ENCODE assay signal across 16 cellular contexts in genomic region chr15:47719730-47720129, GRCh38. TPM values are rescaled to one million over a fixed set of nuclear protein-coding genes. Genes with fewer than 3 reads are reported as not detected.
DNase-seq lines count a peak whose midpoint lies in the region; ATAC-seq and TF ChIP-seq lines count a peak whose summit lies in the region.
"Had no signal": no experiment of that assay in that cellular context is flagged by ENCODE, and none has a peak within 500 bp of the region (broad histone marks: within the 10 kb centered on the region; RNA-seq: fewer than 3 reads in every experiment).

No MANE protein-coding gene starts in this region.

- H2AFZ ChIP-seq in H9 (ENCODE audit: low read length) (no peak overlapping the region), hepatocyte (no peak overlapping the region)

- H3K56ac ChIP-seq in H9 (ENCODE audit: insufficient read length, low read depth, low read length), result no peak overlapping the region

- H3K4me1 Mint-ChIP-seq in H9, result peaks cover 55 to 67% of the 10 kb centered on the region in 2 experiments

- no peak overlapping the region for H3K18ac ChIP-seq in H9 (ENCODE audit: insufficient read length, low read depth, low read length)

- H2BK120ac ChIP-seq in H9 (ENCODE audit: low read depth, low read length, poor library complexity, severe bottlenecking), result no peak overlapping the region

- H4K20me1 ChIP-seq in H9 (ENCODE audit: control insufficient read depth, insufficient read depth, insufficient read length), result no peaks in the 10 kb centered on the region
- H4K20me1 ChIP-seq in hepatocyte (ENCODE audit: insufficient read depth, poor library complexity, severe bottlenecking), result no peaks in the 10 kb centered on the region

- H3K36me3 Mint-ChIP-seq in H9 (ENCODE audit: insufficient read depth in 1 of 3, low read depth in 3 of 3), result peaks cover 0 to 13% (median 2%) of the 10 kb centered on the region in 3 experiments; a peak in 2 of 7 replicates

- H2BK5ac ChIP-seq in H9 (ENCODE audit: insufficient read length, low read length), result no peak overlapping the region

- H3K4ac ChIP-seq in H9 (ENCODE audit: low read depth, low read length), result no peak overlapping the region

- DNase-seq in H9 (no peak), ascending aorta (ENCODE audit: low spot score in 2 of 2) (no peak), hepatocyte (ENCODE audit: low spot score) (no peak), iPS-NIHi7 (ENCODE audit: extremely low spot score) (no peak)
- DNase-seq in stimulated activated CD4-positive, alpha-beta T cell treated with anti-CD3 and anti-CD28 coated beads, Interleukin-12 subunit alpha, Interleukin-12 subunit beta, amount 100 ng/mL, for 4 hours, result no peak
- DNase-seq: activated CD4-positive, CD25-positive, alpha-beta regulatory T cell; activated T-cell treated with anti-CD3 and anti-CD28 coated beads for 4 hours; DND-41; MM.1S; NCI-H526 treated with DMSO at 0.1 percent for 48 hours had no signal

- no peak overlapping the region for H2BK12ac ChIP-seq in H9 (ENCODE audit: insufficient read length, low read depth, low read length)

- peak overlapping the region; percentile 77 to 95 for H3K4me3 ChIP-seq in ascending aorta
- H3K4me3 ChIP-seq in hepatocyte, result peak overlapping the region; percentile 69
- peak overlapping the region; percentile 55 for H3K4me3 ChIP-seq in rectal smooth muscle tissue (ENCODE audit: low read length)

- H3K4me3 Mint-ChIP-seq in H9, result peak overlapping the region; percentile 89 to 99

- H2BK15ac ChIP-seq in H9 (ENCODE audit: low read depth, low read length), result no peak overlapping the region

- H3K23ac ChIP-seq in H9 (ENCODE audit: insufficient read length, low read depth, low read length), result no peak overlapping the region

- H3K27ac Mint-ChIP-seq in H9, result no peak overlapping the region

- peaks cover 0 to 3% of the 10 kb centered on the region in 2 experiments; a peak in 1 of 5 replicates for H3K9me3 Mint-ChIP-seq in H9

- intact Hi-C loops in ascending aorta (cut with DNase I), result loop anchor here (5.0 to 10.0 kb wide), 5 partner anchors 268 to 525 kb away; partner anchors contain the start of gene MYEF2

- no peaks in the 10 kb centered on the region for H3K79me2 ChIP-seq in H9 (ENCODE audit: insufficient read depth, low read length)
- H3K79me2 ChIP-seq in hepatocyte, result peaks cover 50% of the 10 kb centered on the region

- no peaks in the 10 kb centered on the region for H3K36me3 ChIP-seq in ascending aorta
- H3K36me3 ChIP-seq in hepatocyte (replicated peaks; ENCODE audit: insufficient read depth, low read depth), result no peaks in the 10 kb centered on the region
- no peaks in the 10 kb centered on the region for H3K36me3 ChIP-seq in rectal smooth muscle tissue (ENCODE audit: control insufficient read depth, insufficient read depth, low read length)
- H3K36me3 ChIP-seq: prostate gland, SJSA1 had no signal

- no peak overlapping the region for H3K4me2 ChIP-seq in H9 (ENCODE audit: insufficient read depth, insufficient read length, low read length)
- H3K4me2 ChIP-seq in hepatocyte, result peak overlapping the region; percentile 88

- H3T11ph ChIP-seq in H9 (ENCODE audit: low read length), result no peak overlapping the region

- H4K91ac ChIP-seq in H9 (ENCODE audit: insufficient read length, low read depth, low read length), result no peak overlapping the region

- H3K27me3 Mint-ChIP-seq in H9 (ENCODE audit: low read depth), result peaks cover 44% of the 10 kb centered on the region

- no peak overlapping the region for H2AK5ac ChIP-seq in H9 (ENCODE audit: insufficient read length, low read length)

- H2BK20ac ChIP-seq in H9 (ENCODE audit: low read depth, low read length, poor library complexity, severe bottlenecking), result no peak overlapping the region

- no peak overlapping the region for H3K14ac ChIP-seq in H9 (ENCODE audit: insufficient read depth, low read length)

- H3K27ac ChIP-seq in H9 (ENCODE audit: insufficient read length, low read depth, low read length) (no peak overlapping the region), ascending aorta (peak overlapping the region; percentile 88 to 94), hepatocyte (peak overlapping the region; percentile 15), rectal smooth muscle tissue (ENCODE audit: low read depth, low read length) (no peak overlapping the region)
- H3K27ac ChIP-seq: epithelial cell of prostate, SJSA1 had no signal

- no peaks in the 10 kb centered on the region for H3K4me1 ChIP-seq in H9 (ENCODE audit: insufficient read depth, low read length)
- H3K4me1 ChIP-seq in ascending aorta, result peaks cover 6 to 33% of the 10 kb centered on the region in 2 donors
- peaks cover 8% of the 10 kb centered on the region for H3K4me1 ChIP-seq in hepatocyte (ENCODE audit: insufficient read depth)
- no peaks in the 10 kb centered on the region for H3K4me1 ChIP-seq in rectal smooth muscle tissue (ENCODE audit: control insufficient read depth, insufficient read depth, low read length)
- H3K4me1 ChIP-seq: prostate gland had no signal

- ATAC-seq in HG02588 (IDR thresholded peaks at IDR 0.05; ENCODE audit: unreplicated experiment), result no peak
- ATAC-seq in GM21723 (IDR thresholded peaks at IDR 0.05; ENCODE audit: unreplicated experiment), result no peak

- no peak overlapping the region for H4K5ac ChIP-seq in H9 (ENCODE audit: insufficient read length, low read depth, low read length)

- H3K9ac ChIP-seq in H9 (ENCODE audit: extremely low read depth, insufficient read length, low read length) (no peak overlapping the region), rectal smooth muscle tissue (ENCODE audit: low read length) (no peak overlapping the region)

- H3K27me3 ChIP-seq in H9 (ENCODE audit: insufficient read depth, low read length), result peaks cover 16% of the 10 kb centered on the region; the same call in 1 of the 2 replicates
- H3K27me3 ChIP-seq in ascending aorta, result no peaks in the 10 kb centered on the region
- peaks cover 8% of the 10 kb centered on the region for H3K27me3 ChIP-seq in hepatocyte
- peaks cover 2% of the 10 kb centered on the region for H3K27me3 ChIP-seq in rectal smooth muscle tissue (ENCODE audit: control insufficient read depth, insufficient read depth, low read length)

- H3K79me1 ChIP-seq in H9 (ENCODE audit: insufficient read depth, low read depth, low read length, poor library complexity, severe bottlenecking), result no peaks in the 10 kb centered on the region

- no peak overlapping the region for H4K8ac ChIP-seq in H9 (replicated peaks; ENCODE audit: insufficient read length, low read depth, low read length)

- peaks cover 13% of the 10 kb centered on the region for H3K23me2 ChIP-seq in H9 (ENCODE audit: insufficient read length, low read depth, low read length, poor library complexity, severe bottlenecking)

- no peaks in the 10 kb centered on the region for H3K9me3 ChIP-seq in H9 (ENCODE audit: control insufficient read depth, low read depth, low read length)
- no peaks in the 10 kb centered on the region for H3K9me3 ChIP-seq in ascending aorta
- H3K9me3 ChIP-seq in hepatocyte (ENCODE audit: low read depth), result no peaks in the 10 kb centered on the region
- H3K9me3 ChIP-seq: prostate gland, SJSA1 had no signal

- TF ChIP-seq CTCF in H9 (conservative IDR thresholded peaks at IDR 0.05), result no peak
- TF ChIP-seq CTCF in ascending aorta (IDR thresholded peaks at IDR 0.05), result no peak
- TF ChIP-seq CTCF in hepatocyte (IDR thresholded peaks at IDR 0.05; ENCODE audit: poor library complexity), result no peak

- no peaks in the 10 kb centered on the region for H3K9me2 ChIP-seq in hepatocyte (replicated peaks; ENCODE audit: insufficient read depth)

RNA-seq across cellular contexts. Expression of gene SEMA6D, which starts 2.4 kb away (rescaled TPM):
- total RNA-seq in H9 (2021) (15.8 TPM in 2 replicates), ascending aorta (4.0 TPM), hepatocyte (28.1 and 34.1 TPM in 2 replicates)
- 18.9 and 23.4 TPM in 2 replicates for polyA plus RNA-seq in hepatocyte

Comparison
In these comparisons a context has a peak if more than half of its experiments do, and no peak if none do; other contexts are left out.
1. H3K27ac ChIP-seq: peak in ascending aorta (2 of 2) and hepatocyte (single experiment); none in H9 (single experiment) and rectal smooth muscle tissue (single experiment).
2. Peak in every context shown above with its lines, with median percentiles within 50 percentile points of each other: H3K4me3 ChIP-seq.